ENCODE assay signal across 9 cellular contexts in the genomic region with DNA sequence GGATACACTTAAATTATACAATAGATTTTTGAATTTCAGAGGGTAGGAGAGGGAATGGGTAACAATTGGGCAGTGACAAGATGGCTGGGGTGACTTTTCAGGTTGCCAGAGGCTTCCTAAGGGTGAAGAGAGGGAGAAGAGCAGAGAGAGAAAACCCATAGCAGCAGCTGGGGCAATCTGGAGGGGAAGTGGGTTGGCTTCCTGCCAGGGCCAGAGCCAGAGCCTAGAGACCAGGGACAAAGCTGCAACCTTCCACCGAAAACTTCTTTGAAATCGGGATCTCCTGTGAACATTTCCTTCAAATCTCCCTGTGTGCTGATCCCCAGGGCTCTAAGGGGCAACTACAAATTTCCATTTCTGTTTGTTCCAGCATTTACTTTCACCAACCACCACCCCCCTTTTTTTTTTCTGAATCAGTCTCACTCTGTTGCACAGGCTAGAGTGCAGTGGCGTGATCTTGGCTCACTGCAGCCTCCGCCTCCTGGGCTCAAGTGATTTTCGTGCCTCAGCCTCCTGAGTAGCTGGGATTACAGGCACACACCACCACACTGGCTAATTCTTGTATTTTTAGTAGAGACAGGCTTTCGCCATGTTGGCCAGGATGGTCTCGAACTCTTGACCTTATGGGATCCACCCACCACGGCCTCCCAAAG. TPM values are rescaled to one million over a fixed set of nuclear protein-coding genes. Genes with fewer than 3 reads are reported as not detected.
A peak's percentile ranks its signal among the peaks of the same experiment; 100 is the strongest.
DNase-seq lines count a peak whose midpoint lies in the region; ATAC-seq and TF ChIP-seq lines count a peak whose summit lies in the region.
"Had no signal": no experiment of that assay in that cellular context is flagged by ENCODE, and none has a peak within 500 bp of the region (broad histone marks: within the 10 kb centered on the region; RNA-seq: fewer than 3 reads in every experiment).

No MANE protein-coding gene starts in this region.

- peak; percentile 59 for DNase-seq in activated gamma-delta T cell treated with Interleukin-2 at 50 U/mL for 16 hours
- no peak for DNase-seq in activated gamma-delta T cell (lab: John Stamatoyannopoulos, UW)
- peak; percentile 73 for DNase-seq in UCSD-AML1 (lab: John Stamatoyannopoulos, UW; ENCODE audit: unreplicated experiment)
- peak; percentile 73 for DNase-seq in fibroblast of villous mesenchyme (ENCODE audit: low read depth)
- DNase-seq in occipital lobe (lab: John Stamatoyannopoulos, UW) = no peak

- TF ChIP-seq CTCF in fibroblast of villous mesenchyme (IDR thresholded peaks at IDR 0.05; ENCODE audit: insufficient read depth, low read depth, low read length) = no peak

- H3K4me3 ChIP-seq in fibroblast of villous mesenchyme (ENCODE audit: low read depth, low read length) (no peak overlapping the region), stomach smooth muscle (ENCODE audit: low read length in 2 of 2) (no peak overlapping the region)
- H3K4me3 ChIP-seq: SJSA1 had no signal

- peak overlapping the region in 1 of 2 donors; percentile 29 for H3K9ac ChIP-seq in stomach smooth muscle (ENCODE audit: low read length in 2 of 2)

- no peak for ATAC-seq in HG03159 (IDR thresholded peaks at IDR 0.05; ENCODE audit: unreplicated experiment)
- no peak for ATAC-seq in GM18511 (IDR thresholded peaks at IDR 0.05; ENCODE audit: unreplicated experiment)

- H3K36me3 ChIP-seq in stomach smooth muscle (ENCODE audit: control insufficient read depth in 2 of 2, insufficient read depth in 2 of 2, low read length in 2 of 2) = peaks cover 0 to 6% of the 10 kb centered on the region in 2 donors

- no peaks in the 10 kb centered on the region for H3K9me3 ChIP-seq in stomach smooth muscle (ENCODE audit: control insufficient read depth in 2 of 2, low read length in 2 of 2)
- H3K9me3 ChIP-seq: SJSA1 had no signal

- H3K4me1 ChIP-seq in stomach smooth muscle (ENCODE audit: control insufficient read depth, insufficient read depth, low read length) = peaks cover 80% of the 10 kb centered on the region

- H3K27ac ChIP-seq in stomach smooth muscle (ENCODE audit: low read length) = peak overlapping the region; percentile 100
- H3K27ac ChIP-seq: SJSA1 had no signal

- H3K27me3 ChIP-seq in stomach smooth muscle (ENCODE audit: control insufficient read depth in 1 of 2, insufficient read depth in 2 of 2, low read length in 2 of 2) = no peaks in the 10 kb centered on the region
- H3K27me3 ChIP-seq: SJSA1 had no signal

RNA-seq across cellular contexts. Expression of a gene that starts 3.1 kb away (rescaled TPM):
- total RNA-seq in fibroblast of villous mesenchyme = 144 and 160 TPM in 2 replicates
- total RNA-seq in occipital lobe = 4.5 TPM

RNA-seq across cellular contexts. Expression of a gene that starts 3.9 kb away (rescaled TPM):
- total RNA-seq in fibroblast of villous mesenchyme (239 and 282 TPM in 2 replicates), occipital lobe (132 TPM)

RNA-seq across cellular contexts. Expression of a gene that starts 11.2 kb away (rescaled TPM):
- total RNA-seq in fibroblast of villous mesenchyme (0.97 and 1.3 TPM in 2 replicates), occipital lobe (6.2 TPM)

RNA-seq across cellular contexts. Expression of a gene that starts 23.9 kb away (rescaled TPM):
- total RNA-seq in fibroblast of villous mesenchyme = 27.7 and 35.0 TPM in 2 replicates
- total RNA-seq in occipital lobe = 17.5 TPM

RNA-seq across cellular contexts. Expression of a gene that starts 42.6 kb away (rescaled TPM):
- total RNA-seq in fibroblast of villous mesenchyme (57.7 and 70.4 TPM in 2 replicates), occipital lobe (7.8 TPM)

Comparison
In these comparisons a context has a peak if more than half of its experiments do, and no peak if none do; other contexts are left out.
1. DNase-seq: peak in activated gamma-delta T cell treated with Interleukin-2 at 50 U/mL for 16 hours (single experiment), UCSD-AML1 (single experiment) and fibroblast of villous mesenchyme (single experiment); none in activated gamma-delta T cell (single experiment) and occipital lobe (single experiment).
2. RNA of a gene that starts 3.1 kb away (total RNA-seq): 144 to 160 TPM in fibroblast of villous mesenchyme; 4.5 TPM in occipital lobe (single experiment); every median in the first group is over 10 times any median in the second.